Comparison of ENCODE assay signal across 9 cellular contexts in genomic region chr14:51219473-51220448, GRCh38. TPM values are rescaled to one million over a fixed set of nuclear protein-coding genes. Genes with fewer than 3 reads are reported as not detected.
DNase-seq lines count a peak whose midpoint lies in the region; ATAC-seq and TF ChIP-seq lines count a peak whose summit lies in the region.
"Had no signal": no experiment of that assay in that cellular context is flagged by ENCODE, and none has a peak within 500 bp of the region (broad histone marks: within the 10 kb centered on the region; RNA-seq: fewer than 3 reads in every experiment).

No MANE protein-coding gene starts in this region.

- POLR2A ChIA-PET in AG04450 (lab: Yijun Ruan, JAX), result no interaction called here
- POLR2A ChIA-PET in HEK293T (lab: Yijun Ruan, JAX), result interaction anchor here (1.0 kb wide), 1 partner anchor 124 kb away, joined by 4 read pairs; the partner anchor contains the start of gene TRIM9

- peak; percentile 75 for TF ChIP-seq CTCF in AG04450 (IDR thresholded peaks at IDR 0.05; ENCODE audit: low read depth, low read length)
- TF ChIP-seq CTCF in GM20000 (IDR thresholded peaks at IDR 0.05; ENCODE audit: extremely low read depth, missing control alignments), result peak; percentile 24
- TF ChIP-seq CTCF in fibroblast of pulmonary artery (IDR thresholded peaks at IDR 0.05; ENCODE audit: low read length, missing control alignments), result peak; percentile 70
- TF ChIP-seq CTCF in testis (IDR thresholded peaks at IDR 0.05), result peak in 2 of 3 experiments; percentile 36 to 73

- intact Hi-C loops in testis (cut with DNase I; ENCODE audit: low total_unique reads), result no loop called here

- peaks cover 7% of the 10 kb centered on the region; the same call in 1 of the 2 replicates for H3K9me3 ChIP-seq in AG04450 (ENCODE audit: control insufficient read depth, insufficient read depth, low read length)
- H3K9me3 ChIP-seq in testis, result no peaks in the 10 kb centered on the region

- H3K27ac ChIP-seq in AG04450 (ENCODE audit: low read depth, low read length) (no peak overlapping the region), testis (no peak overlapping the region)

- no peaks in the 10 kb centered on the region for H3K36me3 ChIP-seq in testis (ENCODE audit: low read depth, missing control alignments)
- H3K36me3 ChIP-seq: HAP-1 had no signal

- no peaks in the 10 kb centered on the region for H3K4me1 ChIP-seq in testis

- WGBS in testis, 2 donors, result 67 to 70% methylated on average over 7 of the region's 7 CpGs

- H3K4me3 ChIP-seq in AG04450 (ENCODE audit: low read depth, low read length) (no peak overlapping the region), fibroblast of pulmonary artery (replicated peaks; ENCODE audit: low read depth, low read length) (no peak overlapping the region), testis (no peak overlapping the region)
- H3K4me3 ChIP-seq: HAP-1 had no signal

- TF ChIP-seq POLR2A in testis (IDR thresholded peaks at IDR 0.05), result no peak

- CTCF ChIA-PET in AG04450 (lab: Charles Lee) (interaction anchor here (0.6 to 2.7 kb wide), 14 partner anchors 9 to 560 kb away, joined by 3 to 36 read pairs (median 4); no protein-coding TSS in a partner anchor), HEK293T (lab: Yijun Ruan, JAX) (interaction anchor here (0.6 to 1.2 kb wide), 5 partner anchors 10 to 1608 kb away, joined by 3 to 4 read pairs (median 3); no protein-coding TSS in a partner anchor)

- no peak for DNase-seq in AG04450 (ENCODE audit: low read depth, low spot score)
- peak; percentile 21 for DNase-seq in GM20000 (ENCODE audit: low spot score)
- DNase-seq in OCI-M1 (lab: John Stamatoyannopoulos, UW), result peak; percentile 22
- peak; percentile 66 for DNase-seq in fibroblast of pulmonary artery (ENCODE audit: low read depth)
- peak; percentile 28 for DNase-seq in testis
- DNase-seq in NCI-H1930 (lab: John Stamatoyannopoulos, UW), result no peak
- no peak for DNase-seq in HEK293T (ENCODE audit: extremely low spot score)

- H3K27me3 ChIP-seq in AG04450 (ENCODE audit: control insufficient read depth, insufficient read depth, low read length) (no peaks in the 10 kb centered on the region), testis (no peaks in the 10 kb centered on the region)

- ATAC-seq in HG03175 (IDR thresholded peaks at IDR 0.05; ENCODE audit: unreplicated experiment), result no peak

TF ChIP-seq in HEK293T, 16 proteins besides CTCF, POLR2A, EP300 and RAD21:
- no peak for TF ChIP-seq ZNF384 (IDR thresholded peaks at IDR 0.05)
- no peak for TF ChIP-seq SUZ12 (IDR thresholded peaks at IDR 0.05)

RNA-seq across cellular contexts. Expression of gene TMX1, which starts 20.3 kb away (rescaled TPM):
- 19.9 and 29.5 TPM in 2 replicates for polyA plus RNA-seq in AG04450 (2011; rRNA removed)
- polyA minus RNA-seq in AG04450 (2011; rRNA and poly(A)+ RNA removed), result 13.4 and 22.9 TPM in 2 replicates
- 10 to 100 TPM; 19.2 to 30.7 TPM for total RNA-seq in testis
- polyA plus RNA-seq in testis (ENCODE audit: insufficient read depth, low read depth, low replicate concordance), result 19.5 TPM

Comparison
In these comparisons a context has a peak if more than half of its experiments do, and no peak if none do; other contexts are left out.
1. DNase-seq: peak in GM20000 (single experiment), OCI-M1 (single experiment), fibroblast of pulmonary artery (single experiment) and testis (single experiment); none in AG04450 (single experiment), NCI-H1930 (0 of 2) and HEK293T (single experiment).
2. CTCF ChIP-seq: peak in every context shown above with its lines; median percentile 75 in AG04450; 70 in fibroblast of pulmonary artery; 54 in testis; 24 in GM20000.